In the genomic region with DNA sequence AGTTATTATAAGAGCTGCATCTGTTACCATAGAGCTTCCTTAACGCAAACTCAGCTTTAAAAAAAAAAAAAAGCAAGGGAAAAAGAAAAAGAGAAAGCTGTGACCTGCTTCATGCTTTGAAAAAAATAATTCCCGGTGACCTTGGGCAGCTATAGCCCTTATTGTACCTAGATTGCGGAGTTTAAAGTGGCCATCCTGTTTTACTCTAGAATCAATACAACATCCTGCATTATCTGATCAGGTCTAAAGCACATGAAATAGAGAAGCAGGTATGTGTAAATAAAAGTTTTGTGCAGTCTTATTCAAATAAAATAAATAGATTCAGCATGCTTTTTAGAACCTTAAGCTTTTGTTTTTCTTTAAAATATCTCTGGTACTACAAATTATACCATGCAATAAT, we compare ENCODE assay signal across 2 cellular contexts.
TF ChIP-seq lines count a peak whose summit lies in the region.

No MANE protein-coding gene starts in this region.

TF ChIP-seq in IMR-90, 13 proteins besides CTCF, POLR2A, EP300 and RAD21:
- TF ChIP-seq, protein P1, sequence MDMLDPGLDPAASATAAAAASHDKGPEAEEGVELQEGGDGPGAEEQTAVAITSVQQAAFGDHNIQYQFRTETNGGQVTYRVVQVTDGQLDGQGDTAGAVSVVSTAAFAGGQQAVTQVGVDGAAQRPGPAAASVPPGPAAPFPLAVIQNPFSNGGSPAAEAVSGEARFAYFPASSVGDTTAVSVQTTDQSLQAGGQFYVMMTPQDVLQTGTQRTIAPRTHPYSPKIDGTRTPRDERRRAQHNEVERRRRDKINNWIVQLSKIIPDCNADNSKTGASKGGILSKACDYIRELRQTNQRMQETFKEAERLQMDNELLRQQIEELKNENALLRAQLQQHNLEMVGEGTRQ (IDR thresholded peaks at IDR 0.05; ENCODE audit: low read depth, low read length): no peak
- TF ChIP-seq MAFK (IDR thresholded peaks at IDR 0.05; ENCODE audit: low read depth, low read length) (peak; percentile 28; the same call in 1 of the 2 replicates), MAZ (IDR thresholded peaks at IDR 0.05; ENCODE audit: borderline replicate concordance, low read depth, low read length) (no peak), BHLHE40 (IDR thresholded peaks at IDR 0.05; ENCODE audit: low read depth, low read length) (no peak)

TF ChIP-seq in HepG2, 621 proteins besides CTCF, POLR2A, EP300 and RAD21:
- no peak for TF ChIP-seq ZNF660 (CRISPR knock-in tag; IDR thresholded peaks at IDR 0.05; ENCODE audit: borderline replicate concordance, low read depth)
- TF ChIP-seq, protein P2, sequence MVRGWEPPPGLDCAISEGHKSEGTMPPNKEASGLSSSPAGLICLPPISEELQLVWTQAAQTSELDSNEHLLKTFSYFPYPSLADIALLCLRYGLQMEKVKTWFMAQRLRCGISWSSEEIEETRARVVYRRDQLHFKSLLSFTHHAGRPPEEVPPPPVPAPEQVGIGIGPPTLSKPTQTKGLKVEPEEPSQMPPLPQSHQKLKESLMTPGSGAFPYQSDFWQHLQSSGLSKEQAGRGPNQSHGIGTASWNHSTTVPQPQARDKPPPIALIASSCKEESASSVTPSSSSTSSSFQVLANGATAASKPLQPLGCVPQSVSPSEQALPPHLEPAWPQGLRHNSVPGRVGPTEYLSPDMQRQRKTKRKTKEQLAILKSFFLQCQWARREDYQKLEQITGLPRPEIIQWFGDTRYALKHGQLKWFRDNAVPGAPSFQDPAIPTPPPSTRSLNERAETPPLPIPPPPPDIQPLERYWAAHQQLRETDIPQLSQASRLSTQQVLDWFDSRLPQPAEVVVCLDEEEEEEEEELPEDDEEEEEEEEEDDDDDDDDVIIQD (CRISPR knock-in tag; IDR thresholded peaks at IDR 0.05; ENCODE audit: low read depth): 0 out of 2 replicates have a peak, but pooled peaks have one; percentile 15
- no peak for TF ChIP-seq ZFAT (CRISPR knock-in tag; conservative IDR thresholded peaks at IDR 0.05)
- no peak for TF ChIP-seq CBX2 (IDR thresholded peaks at IDR 0.05; ENCODE audit: low read depth, low read length)
- no peak for TF ChIP-seq CBX2 (CRISPR knock-in tag; IDR thresholded peaks at IDR 0.05; ENCODE audit: low read depth)
- TF ChIP-seq MIXL1 (CRISPR knock-in tag; IDR thresholded peaks at IDR 0.05): 0 out of 2 replicates have a peak, but pooled peaks have one; percentile 17
- no peak for TF ChIP-seq ZNF724P (CRISPR knock-in tag; IDR thresholded peaks at IDR 0.05; ENCODE audit: borderline replicate concordance)
- TF ChIP-seq, protein P3, sequence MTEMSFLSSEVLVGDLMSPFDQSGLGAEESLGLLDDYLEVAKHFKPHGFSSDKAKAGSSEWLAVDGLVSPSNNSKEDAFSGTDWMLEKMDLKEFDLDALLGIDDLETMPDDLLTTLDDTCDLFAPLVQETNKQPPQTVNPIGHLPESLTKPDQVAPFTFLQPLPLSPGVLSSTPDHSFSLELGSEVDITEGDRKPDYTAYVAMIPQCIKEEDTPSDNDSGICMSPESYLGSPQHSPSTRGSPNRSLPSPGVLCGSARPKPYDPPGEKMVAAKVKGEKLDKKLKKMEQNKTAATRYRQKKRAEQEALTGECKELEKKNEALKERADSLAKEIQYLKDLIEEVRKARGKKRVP (CRISPR knock-in tag; IDR thresholded peaks at IDR 0.05): no peak
- TF ChIP-seq, protein P4, sequence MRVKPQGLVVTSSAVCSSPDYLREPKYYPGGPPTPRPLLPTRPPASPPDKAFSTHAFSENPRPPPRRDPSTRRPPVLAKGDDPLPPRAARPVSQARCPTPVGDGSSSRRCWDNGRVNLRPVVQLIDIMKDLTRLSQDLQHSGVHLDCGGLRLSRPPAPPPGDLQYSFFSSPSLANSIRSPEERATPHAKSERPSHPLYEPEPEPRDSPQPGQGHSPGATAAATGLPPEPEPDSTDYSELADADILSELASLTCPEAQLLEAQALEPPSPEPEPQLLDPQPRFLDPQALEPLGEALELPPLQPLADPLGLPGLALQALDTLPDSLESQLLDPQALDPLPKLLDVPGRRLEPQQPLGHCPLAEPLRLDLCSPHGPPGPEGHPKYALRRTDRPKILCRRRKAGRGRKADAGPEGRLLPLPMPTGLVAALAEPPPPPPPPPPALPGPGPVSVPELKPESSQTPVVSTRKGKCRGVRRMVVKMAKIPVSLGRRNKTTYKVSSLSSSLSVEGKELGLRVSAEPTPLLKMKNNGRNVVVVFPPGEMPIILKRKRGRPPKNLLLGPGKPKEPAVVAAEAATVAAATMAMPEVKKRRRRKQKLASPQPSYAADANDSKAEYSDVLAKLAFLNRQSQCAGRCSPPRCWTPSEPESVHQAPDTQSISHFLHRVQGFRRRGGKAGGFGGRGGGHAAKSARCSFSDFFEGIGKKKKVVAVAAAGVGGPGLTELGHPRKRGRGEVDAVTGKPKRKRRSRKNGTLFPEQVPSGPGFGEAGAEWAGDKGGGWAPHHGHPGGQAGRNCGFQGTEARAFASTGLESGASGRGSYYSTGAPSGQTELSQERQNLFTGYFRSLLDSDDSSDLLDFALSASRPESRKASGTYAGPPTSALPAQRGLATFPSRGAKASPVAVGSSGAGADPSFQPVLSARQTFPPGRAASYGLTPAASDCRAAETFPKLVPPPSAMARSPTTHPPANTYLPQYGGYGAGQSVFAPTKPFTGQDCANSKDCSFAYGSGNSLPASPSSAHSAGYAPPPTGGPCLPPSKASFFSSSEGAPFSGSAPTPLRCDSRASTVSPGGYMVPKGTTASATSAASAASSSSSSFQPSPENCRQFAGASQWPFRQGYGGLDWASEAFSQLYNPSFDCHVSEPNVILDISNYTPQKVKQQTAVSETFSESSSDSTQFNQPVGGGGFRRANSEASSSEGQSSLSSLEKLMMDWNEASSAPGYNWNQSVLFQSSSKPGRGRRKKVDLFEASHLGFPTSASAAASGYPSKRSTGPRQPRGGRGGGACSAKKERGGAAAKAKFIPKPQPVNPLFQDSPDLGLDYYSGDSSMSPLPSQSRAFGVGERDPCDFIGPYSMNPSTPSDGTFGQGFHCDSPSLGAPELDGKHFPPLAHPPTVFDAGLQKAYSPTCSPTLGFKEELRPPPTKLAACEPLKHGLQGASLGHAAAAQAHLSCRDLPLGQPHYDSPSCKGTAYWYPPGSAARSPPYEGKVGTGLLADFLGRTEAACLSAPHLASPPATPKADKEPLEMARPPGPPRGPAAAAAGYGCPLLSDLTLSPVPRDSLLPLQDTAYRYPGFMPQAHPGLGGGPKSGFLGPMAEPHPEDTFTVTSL (CRISPR knock-in tag; IDR thresholded peaks at IDR 0.05; ENCODE audit: borderline replicate concordance): peak; percentile 24; the same call in 1 of the 2 replicates
- no peak for TF ChIP-seq ZNF441 (CRISPR knock-in tag; IDR thresholded peaks at IDR 0.05; ENCODE audit: borderline replicate concordance)
- TF ChIP-seq MAFK (conservative IDR thresholded peaks at IDR 0.05 in 1 of 2, IDR thresholded peaks at IDR 0.05 in 1 of 2; ENCODE audit: low read length in 2 of 2): 0 out of 4 replicates have a peak, but pooled peaks of 1 of the 2 experiments have one; percentile 1
- TF ChIP-seq, protein P5, sequence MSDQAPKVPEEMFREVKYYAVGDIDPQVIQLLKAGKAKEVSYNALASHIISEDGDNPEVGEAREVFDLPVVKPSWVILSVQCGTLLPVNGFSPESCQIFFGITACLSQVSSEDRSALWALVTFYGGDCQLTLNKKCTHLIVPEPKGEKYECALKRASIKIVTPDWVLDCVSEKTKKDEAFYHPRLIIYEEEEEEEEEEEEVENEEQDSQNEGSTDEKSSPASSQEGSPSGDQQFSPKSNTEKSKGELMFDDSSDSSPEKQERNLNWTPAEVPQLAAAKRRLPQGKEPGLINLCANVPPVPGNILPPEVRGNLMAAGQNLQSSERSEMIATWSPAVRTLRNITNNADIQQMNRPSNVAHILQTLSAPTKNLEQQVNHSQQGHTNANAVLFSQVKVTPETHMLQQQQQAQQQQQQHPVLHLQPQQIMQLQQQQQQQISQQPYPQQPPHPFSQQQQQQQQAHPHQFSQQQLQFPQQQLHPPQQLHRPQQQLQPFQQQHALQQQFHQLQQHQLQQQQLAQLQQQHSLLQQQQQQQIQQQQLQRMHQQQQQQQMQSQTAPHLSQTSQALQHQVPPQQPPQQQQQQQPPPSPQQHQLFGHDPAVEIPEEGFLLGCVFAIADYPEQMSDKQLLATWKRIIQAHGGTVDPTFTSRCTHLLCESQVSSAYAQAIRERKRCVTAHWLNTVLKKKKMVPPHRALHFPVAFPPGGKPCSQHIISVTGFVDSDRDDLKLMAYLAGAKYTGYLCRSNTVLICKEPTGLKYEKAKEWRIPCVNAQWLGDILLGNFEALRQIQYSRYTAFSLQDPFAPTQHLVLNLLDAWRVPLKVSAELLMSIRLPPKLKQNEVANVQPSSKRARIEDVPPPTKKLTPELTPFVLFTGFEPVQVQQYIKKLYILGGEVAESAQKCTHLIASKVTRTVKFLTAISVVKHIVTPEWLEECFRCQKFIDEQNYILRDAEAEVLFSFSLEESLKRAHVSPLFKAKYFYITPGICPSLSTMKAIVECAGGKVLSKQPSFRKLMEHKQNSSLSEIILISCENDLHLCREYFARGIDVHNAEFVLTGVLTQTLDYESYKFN (CRISPR knock-in tag; conservative IDR thresholded peaks at IDR 0.05): 0 out of 2 replicates have a peak, but pooled peaks have one; percentile 22
